In the genomic region with DNA sequence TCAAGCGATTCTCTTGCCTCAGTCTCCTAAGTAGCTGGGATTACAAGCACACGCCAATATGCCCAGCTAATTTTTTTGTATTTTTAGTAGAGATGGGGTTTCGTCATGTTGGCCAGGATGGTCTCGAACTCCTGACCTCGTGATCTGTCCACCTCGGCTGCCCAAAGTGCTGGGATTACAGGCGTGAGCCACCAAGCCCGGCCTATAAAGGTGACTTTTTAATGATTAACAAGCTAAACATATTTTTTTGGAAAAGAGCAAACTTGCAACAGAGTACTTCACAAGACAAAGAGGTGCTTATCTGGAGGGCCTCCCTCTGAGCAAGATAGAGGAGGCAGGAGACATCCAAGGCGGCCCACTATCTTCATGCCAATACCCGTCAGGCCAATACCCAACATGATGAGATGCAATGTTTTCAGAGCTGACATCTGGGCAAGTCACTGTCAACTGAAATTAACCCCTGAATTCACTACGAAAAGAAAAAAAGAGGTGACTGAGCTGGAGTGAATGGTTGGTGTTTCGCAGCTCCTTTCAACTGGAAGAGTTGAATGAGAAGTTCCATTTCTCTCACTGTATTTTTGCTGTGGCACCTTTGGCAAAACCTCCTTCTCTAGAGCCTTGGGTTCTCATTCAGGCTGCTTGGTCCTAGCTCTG, we compare ENCODE assay signal across 29 cellular contexts. TPM values are rescaled to one million over a fixed set of nuclear protein-coding genes. Genes with fewer than 3 reads are reported as not detected.
DNase-seq lines count a peak whose midpoint lies in the region; ATAC-seq and TF ChIP-seq lines count a peak whose summit lies in the region.
"Had no signal": no experiment of that assay in that cellular context is flagged by ENCODE, and none has a peak within 500 bp of the region (broad histone marks: within the 10 kb centered on the region; RNA-seq: fewer than 3 reads in every experiment).

No MANE protein-coding gene starts in this region.

- no peak for DNase-seq in heart right ventricle
- DNase-seq in cardiac septum (ENCODE audit: low spot score) = no peak
- DNase-seq in psoas muscle = no peak
- no peak for DNase-seq in upper lobe of left lung
- no peak for DNase-seq in NCI-H2107 treated with DMSO at 0.1 percent for 48 hours (lab: John Stamatoyannopoulos, UW; ENCODE audit: unreplicated experiment)
- DNase-seq in activated CD4-positive, alpha-beta memory T cell treated with anti-CD3 and anti-CD28 coated beads, Interleukin-2, amount 10 ng/mL, durations not matched to agents 7 days and 5 days = no peak
- DNase-seq in T-helper 2 cell = no peak
- DNase-seq: activated CD4-positive, alpha-beta T cell treated with anti-CD3 and anti-CD28 coated beads for 48 hours; activated naive CD8-positive, alpha-beta T cell treated with anti-CD3 and anti-CD28 coated beads, Interleukin-2, amount 50 U/mL, for 24 hours; activated T-cell treated with anti-CD3 and anti-CD28 coated beads, Interleukin-2, amount 50 U/mL, for 24 hours; AML-193; CD8-positive, alpha-beta T cell; DMS153; glutamatergic neuron; GOT3; kidney; mammary epithelial cell; NCI-H1105; NCI-H1930; NCI-H748 treated with DMSO at 0.1 percent for 48 hours; retina; stimulated activated CD4-positive, alpha-beta T cell treated with anti-CD3 and anti-CD28 coated beads, Interleukin-12 subunit alpha, Interleukin-12 subunit beta, amount 100 ng/mL, for 4 hours; stimulated activated CD4-positive, alpha-beta T cell treated with anti-CD3 and anti-CD28 coated beads, Interleukin-4, amount 100 ng/mL, for 24 hours; WERI-Rb-1 had no signal

- H3K9me3 ChIP-seq in heart right ventricle = no peaks in the 10 kb centered on the region
- H3K9me3 ChIP-seq in psoas muscle = no peaks in the 10 kb centered on the region
- H3K9me3 ChIP-seq in upper lobe of left lung = no peaks in the 10 kb centered on the region
- H3K9me3 ChIP-seq: ovary had no signal

- CTCF ChIA-PET in activated CD4-positive, alpha-beta memory T cell treated with anti-CD3 and anti-CD28 coated beads, Interleukin-2, amount 10 ng/mL, durations not matched to agents 7 days and 5 days (lab: Charles Lee) = interaction anchor here (1.0 to 2.2 kb wide), 5 partner anchors 9 to 142 kb away, joined by 3 to 7 read pairs (median 3); a partner anchor contains a TSS

- H3K4me1 ChIP-seq in heart right ventricle = peaks cover 37 to 100% (median 93%) of the 10 kb centered on the region in 9 donors
- H3K4me1 ChIP-seq in psoas muscle = peaks cover 50% of the 10 kb centered on the region
- peaks cover 65 to 89% (median 75%) of the 10 kb centered on the region in 4 donors for H3K4me1 ChIP-seq in upper lobe of left lung

- peaks cover 79% of the 10 kb centered on the region for H3K36me3 Mint-ChIP-seq in dendritic cell treated with granulocyte-macrophage colony-stimulating factor and Interleukin-4, amounts not matched to agents 40 ng/mL and 50 ng/mL, for 4 days (ENCODE audit: low read depth)
- H3K36me3 Mint-ChIP-seq in activated CD4-positive, alpha-beta memory T cell treated with anti-CD3 and anti-CD28 coated beads, Interleukin-2, amount 10 ng/mL, durations not matched to agents 7 days and 5 days (ENCODE audit: low read depth) = peaks cover 3% of the 10 kb centered on the region
- H3K36me3 Mint-ChIP-seq: CD8-positive, alpha-beta T cell; stimulated activated effector memory CD8-positive, alpha-beta T cell treated with anti-CD3 and anti-CD28 coated beads, Interleukin-12 subunit alpha, Interleukin-12 subunit beta, amount 100 ng/mL, for 72 hours had no signal

- no peak for TF ChIP-seq POLR2A in upper lobe of left lung (IDR thresholded peaks at IDR 0.05)

- H3K4me3 Mint-ChIP-seq in dendritic cell treated with granulocyte-macrophage colony-stimulating factor and Interleukin-4, amounts not matched to agents 40 ng/mL and 50 ng/mL, for 4 days = no peak overlapping the region
- H3K4me3 Mint-ChIP-seq in activated CD4-positive, alpha-beta memory T cell treated with anti-CD3 and anti-CD28 coated beads, Interleukin-2, amount 10 ng/mL, durations not matched to agents 7 days and 5 days = no peak overlapping the region
- H3K4me3 Mint-ChIP-seq: activated naive CD8-positive, alpha-beta T cell treated with anti-CD3 and anti-CD28 coated beads, Interleukin-2, amount 50 U/mL, for 24 hours; activated T-cell treated with anti-CD3 and anti-CD28 coated beads, Interleukin-2, amount 50 U/mL, for 24 hours; CD8-positive, alpha-beta T cell; central memory CD8-positive, alpha-beta T cell; stimulated activated effector memory CD8-positive, alpha-beta T cell treated with anti-CD3 and anti-CD28 coated beads, Interleukin-12 subunit alpha, Interleukin-12 subunit beta, amount 100 ng/mL, for 72 hours; T-helper 2 cell treated with Interferon-gamma antibody and Interleukin-4, amounts not matched to agents 5 μg/mL and 100 μg/mL, for 36 hours had no signal

- POLR2A ChIA-PET in activated CD4-positive, alpha-beta memory T cell treated with anti-CD3 and anti-CD28 coated beads, Interleukin-2, amount 10 ng/mL, durations not matched to agents 7 days and 5 days (lab: Charles Lee) = no interaction called here

- H3K36me3 ChIP-seq in heart right ventricle (peaks cover 0 to 33% (median 0%) of the 10 kb centered on the region in 9 donors), psoas muscle (ENCODE audit: insufficient read depth in 1 of 2, low read depth in 1 of 2) (peaks cover 5 to 9% of the 10 kb centered on the region in 2 donors), upper lobe of left lung (peaks cover 0 to 33% (median 2%) of the 10 kb centered on the region in 4 donors)
- H3K36me3 ChIP-seq: ovary, WERI-Rb-1 had no signal

- H3K9me3 Mint-ChIP-seq in dendritic cell treated with granulocyte-macrophage colony-stimulating factor and Interleukin-4, amounts not matched to agents 40 ng/mL and 50 ng/mL, for 4 days = no peaks in the 10 kb centered on the region
- no peaks in the 10 kb centered on the region for H3K9me3 Mint-ChIP-seq in activated CD4-positive, alpha-beta memory T cell treated with anti-CD3 and anti-CD28 coated beads, Interleukin-2, amount 10 ng/mL, durations not matched to agents 7 days and 5 days
- H3K9me3 Mint-ChIP-seq: activated naive CD8-positive, alpha-beta T cell treated with anti-CD3 and anti-CD28 coated beads, Interleukin-2, amount 50 U/mL, for 24 hours; activated T-cell treated with anti-CD3 and anti-CD28 coated beads, Interleukin-2, amount 50 U/mL, for 24 hours; CD8-positive, alpha-beta T cell; central memory CD8-positive, alpha-beta T cell; stimulated activated effector memory CD8-positive, alpha-beta T cell treated with anti-CD3 and anti-CD28 coated beads, Interleukin-12 subunit alpha, Interleukin-12 subunit beta, amount 100 ng/mL, for 72 hours; T-helper 2 cell treated with Interferon-gamma antibody and Interleukin-4, amounts not matched to agents 5 μg/mL and 100 μg/mL, for 36 hours had no signal

- ATAC-seq in heart right ventricle (no peak), psoas muscle (no peak), upper lobe of left lung (ENCODE audit: low FRiP score in 2 of 2) (no peak)
- ATAC-seq: CD8-positive, alpha-beta T cell; stimulated activated effector memory CD8-positive, alpha-beta T cell treated with anti-CD3 and anti-CD28 coated beads, Interleukin-12 subunit alpha, Interleukin-12 subunit beta, amount 100 ng/mL, for 72 hours had no signal

- H3K4me3 ChIP-seq in heart right ventricle = no peak overlapping the region
- H3K4me3 ChIP-seq in psoas muscle = no peak overlapping the region
- no peak overlapping the region for H3K4me3 ChIP-seq in upper lobe of left lung
- H3K4me3 ChIP-seq: ovary had no signal

- TF ChIP-seq CTCF in heart right ventricle (IDR thresholded peaks at IDR 0.05) (no peak), psoas muscle (IDR thresholded peaks at IDR 0.05) (no peak), upper lobe of left lung (IDR thresholded peaks at IDR 0.05) (no peak)

- peak overlapping the region; percentile 74 for H3K27ac Mint-ChIP-seq in dendritic cell treated with granulocyte-macrophage colony-stimulating factor and Interleukin-4, amounts not matched to agents 40 ng/mL and 50 ng/mL, for 4 days
- no peak overlapping the region for H3K27ac Mint-ChIP-seq in activated CD4-positive, alpha-beta memory T cell treated with anti-CD3 and anti-CD28 coated beads, Interleukin-2, amount 10 ng/mL, durations not matched to agents 7 days and 5 days
- H3K27ac Mint-ChIP-seq: activated naive CD8-positive, alpha-beta T cell treated with anti-CD3 and anti-CD28 coated beads, Interleukin-2, amount 50 U/mL, for 24 hours; activated T-cell treated with anti-CD3 and anti-CD28 coated beads, Interleukin-2, amount 50 U/mL, for 24 hours; CD8-positive, alpha-beta T cell; stimulated activated effector memory CD8-positive, alpha-beta T cell treated with anti-CD3 and anti-CD28 coated beads, Interleukin-12 subunit alpha, Interleukin-12 subunit beta, amount 100 ng/mL, for 72 hours; T-helper 2 cell treated with Interferon-gamma antibody and Interleukin-4, amounts not matched to agents 5 μg/mL and 100 μg/mL, for 36 hours had no signal

- WGBS in heart right ventricle, 2 donors = 93% methylated on average over 12 of the region's 12 CpGs
- WGBS in psoas muscle, 3 donors = 92 to 97% (median 92%) methylated on average over 12 of the region's 12 CpGs
- 73 to 84% methylated on average over 12 of the region's 12 CpGs for WGBS in upper lobe of left lung, 2 donors

- no peaks in the 10 kb centered on the region for H3K27me3 Mint-ChIP-seq in dendritic cell treated with granulocyte-macrophage colony-stimulating factor and Interleukin-4, amounts not matched to agents 40 ng/mL and 50 ng/mL, for 4 days
- peaks cover 9% of the 10 kb centered on the region for H3K27me3 Mint-ChIP-seq in activated CD4-positive, alpha-beta memory T cell treated with anti-CD3 and anti-CD28 coated beads, Interleukin-2, amount 10 ng/mL, durations not matched to agents 7 days and 5 days
- H3K27me3 Mint-ChIP-seq: activated naive CD8-positive, alpha-beta T cell treated with anti-CD3 and anti-CD28 coated beads, Interleukin-2, amount 50 U/mL, for 24 hours had no signal

- TF ChIP-seq EP300 in upper lobe of left lung (IDR thresholded peaks at IDR 0.05) = no peak

- intact Hi-C loops in heart right ventricle (cut with DNase I) (loop anchor here in 1 of 10 donors (10.0 kb wide), 1 partner anchor 106 kb away; no protein-coding TSS in a partner anchor), cardiac septum (cut with DNase I) (no loop called here), psoas muscle (cut with DNase I) (no loop called here)
- intact Hi-C loops in dendritic cell treated with granulocyte-macrophage colony-stimulating factor and Interleukin-4, amounts not matched to agents 40 ng/mL and 50 ng/mL, for 4 days (cut with micrococcal nuclease) = loop anchor here (2.0 kb wide), 1 partner anchor 40 kb away; no protein-coding TSS in a partner anchor

- peaks cover 59% of the 10 kb centered on the region for H3K4me1 Mint-ChIP-seq in dendritic cell treated with granulocyte-macrophage colony-stimulating factor and Interleukin-4, amounts not matched to agents 40 ng/mL and 50 ng/mL, for 4 days (ENCODE audit: low read depth)
- no peaks in the 10 kb centered on the region for H3K4me1 Mint-ChIP-seq in activated CD4-positive, alpha-beta memory T cell treated with anti-CD3 and anti-CD28 coated beads, Interleukin-2, amount 10 ng/mL, durations not matched to agents 7 days and 5 days
- H3K4me1 Mint-ChIP-seq: activated naive CD8-positive, alpha-beta T cell treated with anti-CD3 and anti-CD28 coated beads, Interleukin-2, amount 50 U/mL, for 24 hours; central memory CD8-positive, alpha-beta T cell; stimulated activated effector memory CD8-positive, alpha-beta T cell treated with anti-CD3 and anti-CD28 coated beads, Interleukin-12 subunit alpha, Interleukin-12 subunit beta, amount 100 ng/mL, for 72 hours had no signal

- H3K27me3 ChIP-seq in heart right ventricle = no peaks in the 10 kb centered on the region
- no peaks in the 10 kb centered on the region for H3K27me3 ChIP-seq in psoas muscle (ENCODE audit: insufficient read depth in 3 of 3, low read length in 2 of 3)
- no peaks in the 10 kb centered on the region for H3K27me3 ChIP-seq in upper lobe of left lung
- H3K27me3 ChIP-seq: ovary had no signal

- H3K27ac ChIP-seq in heart right ventricle (peak overlapping the region in 8 of 10 donors; percentile 31 to 78 (median 66)), psoas muscle (peak overlapping the region; percentile 21), upper lobe of left lung (peak overlapping the region; percentile 64 to 98 (median 82))
- H3K27ac ChIP-seq: WERI-Rb-1 had no signal

RNA-seq across cellular contexts. Expression of a gene that starts 10.4 kb away (rescaled TPM):
- total RNA-seq in heart right ventricle (10 to 100 TPM in 9 of 10 donors, 1 to 10 TPM in 1; 8.3 to 36.0 (median 16.7) TPM), cardiac septum (6.9 TPM), psoas muscle (10 to 100 TPM; 16.2 to 34.3 (median 21.1) TPM), upper lobe of left lung (10 to 100 TPM; 26.3 to 48.8 (median 31.9) TPM)
- polyA plus RNA-seq in heart right ventricle (10 to 100 TPM in 1 of 2 donors, 1 to 10 TPM in 1; 6.6 to 10.6 TPM), psoas muscle (10 to 100 TPM; 15.8 to 64.1 (median 16.5) TPM)
- total RNA-seq in activated CD4-positive, alpha-beta memory T cell treated with anti-CD3 and anti-CD28 coated beads, Interleukin-2, amount 10 ng/mL, durations not matched to agents 7 days and 5 days = 1 to 10 TPM; 3.1 to 3.9 TPM

Comparison
In these comparisons a context has a peak if more than half of its experiments do, and no peak if none do; other contexts are left out.
1. H3K27ac ChIP-seq: peak in every context shown above with its lines; median percentile 82 in upper lobe of left lung; 66 in heart right ventricle; 21 in psoas muscle.